Comparison of ENCODE assay signal across 30 cellular contexts in the genomic region with DNA sequence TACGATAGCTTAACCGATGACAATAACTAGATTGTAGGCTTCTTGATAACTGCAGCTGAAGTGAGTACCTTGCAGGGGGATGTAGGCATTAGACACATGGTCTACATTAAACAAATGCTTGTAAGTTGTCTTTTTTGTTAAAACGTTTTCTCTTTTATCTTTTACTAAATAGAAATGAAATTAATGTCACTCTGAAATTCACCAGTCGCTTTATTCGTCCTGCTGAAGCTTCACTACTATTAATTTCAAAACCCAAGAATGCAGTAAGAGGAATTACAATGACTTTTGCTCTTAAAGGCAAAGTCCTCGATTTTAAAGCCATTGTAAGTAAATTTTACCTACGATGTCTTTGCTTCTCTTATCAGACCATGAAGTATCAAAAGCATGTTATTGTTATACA.
"Had no signal": no experiment of that assay in that cellular context is flagged by ENCODE, and none has a peak within 500 bp of the region (broad histone marks: within the 10 kb centered on the region; RNA-seq: fewer than 3 reads in every experiment).

No MANE protein-coding gene starts in this region.

- H3K9me3 ChIP-seq: adrenal gland, body of pancreas, breast epithelium had no signal

- H3K27ac ChIP-seq: adrenal gland, body of pancreas, brain microvascular endothelial cell, breast epithelium, VCaP had no signal

- H3K27me3 ChIP-seq: adrenal gland, body of pancreas, brain microvascular endothelial cell, breast epithelium had no signal

- H3K4me3 ChIP-seq: adrenal gland, body of pancreas, breast epithelium had no signal

- FAIRE-seq: TTC549 had no signal

- H3K4me1 ChIP-seq: adrenal gland, body of pancreas, breast epithelium had no signal

- DNase-seq: activated B cell treated with CpG ODN at 0.5 μM for 24 hours; activated CD4-positive, alpha-beta memory T cell treated with anti-CD3 and anti-CD28 coated beads for 36 hours; activated CD4-positive, alpha-beta T cell treated with anti-CD3 and anti-CD28 coated beads for 4 hours; activated CD4-positive, alpha-beta T cell treated with anti-CD3 and anti-CD28 coated beads, Interleukin-2, amount 10 ng/mL, durations not matched to agents 24 days and 14 days; activated CD4-positive, alpha-beta T cell treated with anti-CD3 and anti-CD28 coated beads, Interleukin-2, amount 50 U/mL, for 1 hour; activated CD4-positive, alpha-beta T cell treated with anti-CD3 and anti-CD28 coated beads, Interleukin-2, amount 50 U/mL, for 4 hours; activated CD4-positive, CD25-positive, alpha-beta regulatory T cell treated with anti-CD3 and anti-CD28 coated beads, Interleukin-2, amount 50 U/mL, for 72 hours; activated CD8-positive, alpha-beta memory T cell treated with anti-CD3 and anti-CD28 coated beads, Interleukin-2, amount 50 U/mL, for 4 hours; activated CD8-positive, alpha-beta T cell treated with anti-CD3 and anti-CD28 coated beads for 36 hours; activated effector memory CD4-positive, alpha-beta T cell treated with anti-CD3 and anti-CD28 coated beads, Interleukin-2, amount 50 U/mL, for 16 hours; activated gamma-delta T cell treated with Interleukin-2 at 50 U/mL for 16 hours; activated naive CD4-positive, alpha-beta T cell; activated naive CD4-positive, alpha-beta T cell treated with anti-CD3 and anti-CD28 coated beads for 36 hours; activated naive CD4-positive, alpha-beta T cell treated with anti-CD3 and anti-CD28 coated beads, Interleukin-2, amount 50 U/mL, for 16 hours; activated naive CD8-positive, alpha-beta T cell treated with anti-CD3 and anti-CD28 coated beads for 36 hours; activated T-cell treated with anti-CD3 and anti-CD28 coated beads for 4 hours; activated T-cell treated with anti-CD3 and anti-CD28 coated beads, Interleukin-2, amount 50 U/mL, for 1 hour; activated T-cell treated with anti-CD3 and anti-CD28 coated beads, Interleukin-2, amount 50 U/mL, for 4 hours; activated T-cell treated with anti-CD3 and anti-CD28 coated beads, Interleukin-2, amount 50 U/mL, for 72 hours; adrenal gland; amniotic stem cell; aorta; body of pancreas; brain microvascular endothelial cell; central memory CD4-positive, alpha-beta T cell; T-helper 2 cell; T-helper 9 cell had no signal

- H3K36me3 ChIP-seq: adrenal gland, brain microvascular endothelial cell, breast epithelium had no signal
